In the genomic region with DNA sequence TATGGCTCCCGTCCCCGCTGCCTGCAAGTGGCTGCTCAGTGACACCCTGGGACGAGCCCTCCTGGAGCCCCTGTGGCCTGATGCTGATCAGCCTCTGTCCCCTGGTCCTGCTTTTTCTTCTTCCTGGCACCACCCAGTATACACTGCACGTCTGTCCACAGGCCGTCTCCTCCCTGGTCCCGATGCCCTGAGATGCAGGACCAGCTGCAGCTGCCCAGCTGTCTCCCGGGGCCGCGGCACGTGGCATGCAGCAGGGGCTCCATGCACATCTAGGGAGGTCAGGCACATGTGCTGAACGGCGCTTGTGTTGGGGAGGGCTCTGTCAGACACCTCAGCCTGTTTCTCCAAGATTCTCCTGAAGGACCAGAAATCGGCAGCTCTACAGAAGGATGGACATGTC, we compare ENCODE assay signal across 28 cellular contexts. TPM values are rescaled to one million over a fixed set of nuclear protein-coding genes. Genes with fewer than 3 reads are reported as not detected.
"Had no signal": no experiment of that assay in that cellular context is flagged by ENCODE, and none has a peak within 500 bp of the region (broad histone marks: within the 10 kb centered on the region; RNA-seq: fewer than 3 reads in every experiment).

No MANE protein-coding gene starts in this region.

- H3K27me3 Mint-ChIP-seq: activated CD4-positive, alpha-beta memory T cell treated with anti-CD3 and anti-CD28 coated beads, Interleukin-2, amount 10 ng/mL, durations not matched to agents 7 days and 5 days; activated CD4-positive, alpha-beta T cell treated with anti-CD3 and anti-CD28 coated beads for 36 hours; activated naive CD4-positive, alpha-beta T cell treated with anti-CD3 and anti-CD28 coated beads, Interleukin-2, amount 50 U/mL, for 24 hours; activated naive CD8-positive, alpha-beta T cell treated with anti-CD3 and anti-CD28 coated beads, Interleukin-2, amount 50 U/mL, for 24 hours had no signal

- H3K4me1 Mint-ChIP-seq: activated CD4-positive, alpha-beta memory T cell treated with anti-CD3 and anti-CD28 coated beads, Interleukin-2, amount 10 ng/mL, durations not matched to agents 7 days and 5 days; activated naive CD4-positive, alpha-beta T cell treated with anti-CD3 and anti-CD28 coated beads, Interleukin-2, amount 50 U/mL, for 24 hours had no signal

- H3K9me3 Mint-ChIP-seq: activated naive CD4-positive, alpha-beta T cell treated with anti-CD3 and anti-CD28 coated beads, Interleukin-2, amount 50 U/mL, for 24 hours; T-cell had no signal

- H3K36me3 ChIP-seq: ascending aorta, Peyer's patch, WERI-Rb-1 had no signal

- H3K27ac ChIP-seq: ascending aorta, body of pancreas, Peyer's patch, WERI-Rb-1 had no signal

- H3K27me3 ChIP-seq: ascending aorta, body of pancreas, Peyer's patch had no signal

- H3K27ac Mint-ChIP-seq: activated CD4-positive, alpha-beta memory T cell treated with anti-CD3 and anti-CD28 coated beads, Interleukin-2, amount 10 ng/mL, durations not matched to agents 7 days and 5 days; activated CD4-positive, alpha-beta T cell treated with anti-CD3 and anti-CD28 coated beads for 36 hours; activated naive CD4-positive, alpha-beta T cell treated with anti-CD3 and anti-CD28 coated beads, Interleukin-2, amount 50 U/mL, for 24 hours; activated naive CD8-positive, alpha-beta T cell treated with anti-CD3 and anti-CD28 coated beads, Interleukin-2, amount 50 U/mL, for 24 hours; activated T-cell treated with anti-CD3 and anti-CD28 coated beads, Interleukin-2, amount 50 U/mL, for 72 hours; activated T-helper 2 cell treated with anti-CD3 and anti-CD28 coated beads, Interferon-gamma antibody, Interleukin-2, Interleukin-4, amounts not matched to agents 10 μg/mL and 5 μg/mL and 100 μg/mL, durations not matched to agents 14 hours and 24 hours and 36 hours; T-cell had no signal

- ATAC-seq: activated CD4-positive, alpha-beta T cell treated with anti-CD3 and anti-CD28 coated beads for 36 hours; activated naive CD8-positive, alpha-beta T cell treated with anti-CD3 and anti-CD28 coated beads, Interleukin-2, amount 50 U/mL, for 24 hours; activated T-cell treated with anti-CD3 and anti-CD28 coated beads, Interleukin-2, amount 50 U/mL, for 72 hours; body of pancreas; T-cell had no signal

- DNase-seq: activated CD4-positive, alpha-beta memory T cell treated with anti-CD3 and anti-CD28 coated beads, Interleukin-2, amount 10 ng/mL, durations not matched to agents 7 days and 5 days; activated CD4-positive, alpha-beta T cell treated with anti-CD3 and anti-CD28 coated beads for 36 hours; activated CD4-positive, alpha-beta T cell treated with anti-CD3 and anti-CD28 coated beads, Interleukin-2, amount 50 U/mL, for 1 hour; activated naive CD8-positive, alpha-beta T cell treated with anti-CD3 and anti-CD28 coated beads, Interleukin-2, amount 50 U/mL, for 24 hours; activated T-cell treated with anti-CD3 and anti-CD28 coated beads for 4 hours; activated T-cell treated with anti-CD3 and anti-CD28 coated beads, Interleukin-2, amount 50 U/mL, for 72 hours; amniotic stem cell; body of pancreas; central memory CD4-positive, alpha-beta T cell; Kasumi-1; KBM-7; NCI-H1048; NCI-H146; NCI-H187 treated with DMSO at 0.1 percent for 48 hours; NCI-H2081 treated with DMSO at 0.1 percent for 48 hours; NCI-H446; Peyer's patch; SHP77; T-cell; WERI-Rb-1 had no signal

- H3K4me3 Mint-ChIP-seq: activated CD4-positive, alpha-beta memory T cell treated with anti-CD3 and anti-CD28 coated beads, Interleukin-2, amount 10 ng/mL, durations not matched to agents 7 days and 5 days; activated CD4-positive, alpha-beta T cell treated with anti-CD3 and anti-CD28 coated beads for 36 hours; activated naive CD4-positive, alpha-beta T cell treated with anti-CD3 and anti-CD28 coated beads, Interleukin-2, amount 50 U/mL, for 24 hours; activated naive CD8-positive, alpha-beta T cell treated with anti-CD3 and anti-CD28 coated beads, Interleukin-2, amount 50 U/mL, for 24 hours; activated T-cell treated with anti-CD3 and anti-CD28 coated beads, Interleukin-2, amount 50 U/mL, for 72 hours; T-cell had no signal

- H3K4me1 ChIP-seq: ascending aorta, body of pancreas, Peyer's patch had no signal

- H3K36me3 Mint-ChIP-seq: activated naive CD4-positive, alpha-beta T cell treated with anti-CD3 and anti-CD28 coated beads, Interleukin-2, amount 50 U/mL, for 24 hours; T-cell had no signal

- H3K4me3 ChIP-seq: ascending aorta, body of pancreas, Peyer's patch had no signal

- H3K9me3 ChIP-seq: ascending aorta, body of pancreas, Peyer's patch had no signal

RNA-seq across cellular contexts. Expression of a gene that starts 30.2 kb away (rescaled TPM):
- total RNA-seq: ascending aorta, body of pancreas, bronchial epithelial cell, M059J, Peyer's patch had no signal

RNA-seq across cellular contexts. Expression of a gene that starts 41.8 kb away (rescaled TPM):
- total RNA-seq: activated CD4-positive, alpha-beta memory T cell treated with anti-CD3 and anti-CD28 coated beads, Interleukin-2, amount 10 ng/mL, durations not matched to agents 7 days and 5 days; activated CD8-positive, alpha-beta memory T cell treated with anti-CD3 and anti-CD28 coated beads for 36 hours; activated T-helper 2 cell treated with anti-CD3 and anti-CD28 coated beads, Interferon-gamma antibody, Interleukin-2, Interleukin-4, amounts not matched to agents 10 μg/mL and 5 μg/mL and 100 μg/mL, durations not matched to agents 14 hours and 24 hours and 36 hours; ascending aorta; bronchial epithelial cell; SK-MEL-5; T-helper 2 cell treated with Interferon-gamma antibody and Interleukin-4, amounts not matched to agents 100 ng/mL and 5 ng/mL, for 36 hours had no signal

RNA-seq across cellular contexts. Expression of a gene that starts 52.5 kb away (rescaled TPM):
- total RNA-seq: ascending aorta, bronchial epithelial cell, M059J had no signal
